Comparison of ENCODE assay signal across 23 cellular contexts in the genomic region with DNA sequence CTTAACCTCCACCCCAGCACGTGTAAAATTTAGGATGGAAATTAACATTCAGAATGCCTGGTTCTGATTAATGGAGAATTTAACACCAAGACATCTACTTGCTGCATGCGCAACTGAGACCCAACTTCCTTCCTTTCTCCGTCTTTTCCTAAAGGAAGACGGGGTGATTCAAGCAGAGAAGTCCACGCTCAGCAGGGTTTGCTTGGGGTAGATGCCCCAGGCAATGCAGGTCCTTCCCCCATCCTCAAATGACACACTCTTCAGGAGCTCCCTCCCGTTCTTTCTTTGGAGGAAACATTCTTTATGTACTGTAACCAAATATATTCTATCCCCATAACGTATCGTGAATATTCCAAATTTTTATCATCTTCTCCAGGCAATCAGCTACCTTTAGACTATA.
"Had no signal": no experiment of that assay in that cellular context is flagged by ENCODE, and none has a peak within 500 bp of the region (broad histone marks: within the 10 kb centered on the region; RNA-seq: fewer than 3 reads in every experiment).

No MANE protein-coding gene starts in this region.

- H3K27ac Mint-ChIP-seq: activated CD4-positive, alpha-beta memory T cell treated with anti-CD3 and anti-CD28 coated beads, Interleukin-2, amount 10 ng/mL, durations not matched to agents 7 days and 5 days; activated CD4-positive, alpha-beta T cell treated with anti-CD3 and anti-CD28 coated beads, Interleukin-2, amount 10 ng/mL, durations not matched to agents 7 days and 5 days; activated naive CD4-positive, alpha-beta T cell treated with anti-CD3 and anti-CD28 coated beads for 36 hours; activated naive CD8-positive, alpha-beta T cell treated with anti-CD3 and anti-CD28 coated beads for 36 hours; activated T-helper 17 cell treated with anti-CD3 and anti-CD28 coated beads, Interleukin-2, amount 50 U/mL, for 72 hours had no signal

- H3K27me3 Mint-ChIP-seq: activated CD4-positive, alpha-beta T cell treated with anti-CD3 and anti-CD28 coated beads, Interleukin-2, amount 10 ng/mL, durations not matched to agents 7 days and 5 days; activated T-helper 17 cell treated with anti-CD3 and anti-CD28 coated beads, Interleukin-2, amount 50 U/mL, for 72 hours had no signal

- H3K36me3 ChIP-seq: Peyer's patch had no signal

- H3K27me3 ChIP-seq: Peyer's patch, SJSA1 had no signal

- H3K4me3 ChIP-seq: Peyer's patch, SJSA1 had no signal

- H3K27ac ChIP-seq: KMS-11, Peyer's patch, RWPE1 had no signal

- FAIRE-seq: TTC549 had no signal

- H3K4me2 ChIP-seq: KMS-11 had no signal

- H3K4me3 Mint-ChIP-seq: activated CD4-positive, alpha-beta memory T cell treated with anti-CD3 and anti-CD28 coated beads, Interleukin-2, amount 10 ng/mL, durations not matched to agents 7 days and 5 days; activated CD4-positive, alpha-beta T cell treated with anti-CD3 and anti-CD28 coated beads, Interleukin-2, amount 10 ng/mL, durations not matched to agents 7 days and 5 days; activated naive CD4-positive, alpha-beta T cell treated with anti-CD3 and anti-CD28 coated beads for 36 hours; activated naive CD8-positive, alpha-beta T cell treated with anti-CD3 and anti-CD28 coated beads for 36 hours; activated T-helper 17 cell treated with anti-CD3 and anti-CD28 coated beads, Interleukin-2, amount 50 U/mL, for 72 hours had no signal

- H3K9me3 Mint-ChIP-seq: activated CD4-positive, alpha-beta memory T cell treated with anti-CD3 and anti-CD28 coated beads, Interleukin-2, amount 10 ng/mL, durations not matched to agents 7 days and 5 days; activated CD4-positive, alpha-beta T cell treated with anti-CD3 and anti-CD28 coated beads, Interleukin-2, amount 10 ng/mL, durations not matched to agents 7 days and 5 days; activated naive CD4-positive, alpha-beta T cell treated with anti-CD3 and anti-CD28 coated beads for 36 hours; activated T-helper 17 cell treated with anti-CD3 and anti-CD28 coated beads, Interleukin-2, amount 50 U/mL, for 72 hours had no signal

- DNase-seq: activated CD4-positive, alpha-beta memory T cell treated with anti-CD3 and anti-CD28 coated beads, Interleukin-2, amount 10 ng/mL, durations not matched to agents 7 days and 5 days; activated CD4-positive, alpha-beta T cell treated with anti-CD3 and anti-CD28 coated beads, Interleukin-2, amount 10 ng/mL, durations not matched to agents 7 days and 5 days; activated CD4-positive, CD25-positive, alpha-beta regulatory T cell; activated gamma-delta T cell; activated naive CD4-positive, alpha-beta T cell treated with anti-CD3 and anti-CD28 coated beads for 36 hours; activated naive CD8-positive, alpha-beta T cell treated with anti-CD3 and anti-CD28 coated beads for 36 hours; activated T-cell treated with anti-CD3 and anti-CD28 coated beads for 4 hours; activated T-cell treated with anti-CD3 and anti-CD28 coated beads, Interleukin-2, amount 50 U/mL, for 48 hours; cerebellar nuclear complex; NCI-H1092; NCI-H1417; NCI-H1930; NCI-H510A treated with DMSO at 0.1 percent for 48 hours; NCI-H69; NK-92 treated with Interleukin-12 subunit alpha and Interleukin-12 subunit beta, amount 100 ng/mL, for 24 hours; Peyer's patch; Right ventricle myocardium superior; T1000 had no signal

- H3K9ac ChIP-seq: KMS-11 had no signal

- H3K9me3 ChIP-seq: Peyer's patch, SJSA1 had no signal
